In genomic region chr15:66993090-66993489, GRCh38 we compare ENCODE assay signal across 8 cellular contexts.
"Had no signal": no experiment of that assay in that cellular context is flagged by ENCODE, and none has a peak within 500 bp of the region (broad histone marks: within the 10 kb centered on the region; RNA-seq: fewer than 3 reads in every experiment).

No MANE protein-coding gene starts in this region.

- DNase-seq: GM23248, GOT3, H7, KBM-7 had no signal

- ATAC-seq: HCT116 had no signal

- FAIRE-seq: HepG2 had no signal

- H3K4me1 ChIP-seq: HAP-1 had no signal

- H3K9me3 ChIP-seq: HAP-1 had no signal

- H3K27ac ChIP-seq: GM23248, HL-60 had no signal

- H3K36me3 ChIP-seq: HAP-1 had no signal

- H3K4me3 ChIP-seq: GM23248, HAP-1 had no signal

- H3K9ac ChIP-seq: GM23248 had no signal

- H2AFZ ChIP-seq: GM23248 had no signal
